In the genomic region with DNA sequence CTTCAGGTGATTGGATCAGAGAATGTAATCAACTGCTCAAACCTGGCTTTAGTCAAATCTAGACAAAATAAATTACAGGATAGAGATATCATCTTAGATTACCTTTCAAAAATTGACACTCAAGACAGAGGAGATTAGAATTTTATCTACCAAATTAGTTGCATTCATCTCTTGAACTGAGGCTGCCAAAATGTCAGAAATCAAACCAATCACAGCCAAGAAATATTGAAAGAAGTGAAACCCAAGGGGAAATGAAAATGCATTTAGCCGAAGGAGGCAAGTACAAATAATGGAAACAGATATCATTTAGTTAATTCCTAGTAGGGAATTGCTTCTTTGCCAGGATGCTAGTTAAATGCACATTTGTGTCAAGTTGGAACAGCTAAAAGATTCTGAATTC, we compare ENCODE assay signal across 28 cellular contexts.
"Had no signal": no experiment of that assay in that cellular context is flagged by ENCODE, and none has a peak within 500 bp of the region (broad histone marks: within the 10 kb centered on the region; RNA-seq: fewer than 3 reads in every experiment).

No MANE protein-coding gene starts in this region.

- H3K27me3 ChIP-seq: stomach, suprapubic skin, testis, thyroid gland, tibial artery, tibial nerve, transverse colon, upper lobe of left lung, upper lobe of right lung, uterus, vagina had no signal

- ATAC-seq: stimulated activated effector memory CD8-positive, alpha-beta T cell treated with anti-CD3 and anti-CD28 coated beads, Interleukin-12 subunit alpha, Interleukin-12 subunit beta, amount 100 ng/mL, for 72 hours; stimulated activated memory B cell treated with anti-CD40 and anti-IgM and Interleukin-4, amounts not matched to agents 10 μg/mL and 1 μg/mL and 100 μg/mL, for 72 hours; stimulated activated naive B cell treated with anti-CD40 and anti-IgM and Interleukin-4, amounts not matched to agents 10 μg/mL and 1 μg/mL and 100 μg/mL, for 72 hours; stimulated activated naive CD8-positive, alpha-beta T cell treated with anti-CD3 and anti-CD28 coated beads, Interleukin-15, amount 100 ng/mL, for 72 hours; stimulated activated naive CD8-positive, alpha-beta T cell treated with anti-CD3 and anti-CD28 coated beads, Interleukin-15, Interleukin-2, amounts not matched to agents 100 U/mL and 50 U/mL, for 24 hours; upper lobe of right lung had no signal

- H3K4me3 ChIP-seq: stomach, suprapubic skin, testis, thoracic aorta, thyroid gland, tibial artery, tibial nerve, transverse colon, upper lobe of left lung, upper lobe of right lung, uterus, vagina had no signal

- H3K27me3 Mint-ChIP-seq: stimulated activated memory B cell treated with anti-CD40 and anti-IgM and Interleukin-4, amounts not matched to agents 10 μg/mL and 1 μg/mL and 100 μg/mL, for 72 hours; stimulated activated naive B cell treated with anti-CD40 and anti-IgM and Interleukin-4, amounts not matched to agents 10 μg/mL and 1 μg/mL and 100 μg/mL, for 72 hours; stimulated activated naive CD8-positive, alpha-beta T cell treated with anti-CD3 and anti-CD28 coated beads, Interleukin-15, amount 100 ng/mL, for 72 hours; stimulated activated naive CD8-positive, alpha-beta T cell treated with anti-CD3 and anti-CD28 coated beads, Interleukin-15, Interleukin-2, amounts not matched to agents 100 ng/mL and 50 ng/mL, for 24 hours had no signal

- DNase-seq: stimulated activated CD4-positive, alpha-beta T cell treated with anti-CD3 and anti-CD28 coated beads, Interleukin-2, amount 100 ng/mL, for 48 hours; stimulated activated CD4-positive, alpha-beta T cell treated with anti-CD3 and anti-CD28 coated beads, Interleukin-4, amount 100 ng/mL, for 1 hour; stimulated activated CD4-positive, alpha-beta T cell treated with anti-CD3 and anti-CD28 coated beads, Interleukin-4, amount 100 ng/mL, for 24 hours; stimulated activated CD4-positive, alpha-beta T cell treated with anti-CD3 and anti-CD28 coated beads, Interleukin-4, amount 100 ng/mL, for 4 hours; stimulated activated CD8-positive, alpha-beta memory T cell treated with anti-CD3 and anti-CD28 coated beads, Interleukin-4, amount 100 ng/mL, for 48 hours; stimulated activated naive B cell treated with anti-CD40 and anti-IgM and Interleukin-4, amounts not matched to agents 10 μg/mL and 1 μg/mL and 100 μg/mL, for 72 hours; stimulated activated naive CD4-positive, alpha-beta T cell; stimulated activated naive CD4-positive, alpha-beta T cell treated with Interleukin-2 at 50 U/mL for 16 hours; stimulated activated naive CD8-positive, alpha-beta T cell treated with anti-CD3 and anti-CD28 coated beads, Interleukin-15, amount 100 ng/mL, for 72 hours; stimulated activated naive CD8-positive, alpha-beta T cell treated with anti-CD3 and anti-CD28 coated beads, Interleukin-15, Interleukin-2, amounts not matched to agents 100 U/mL and 50 U/mL, for 24 hours; stomach; substantia nigra; testis; thyroid gland; tibial artery; transverse colon; trophoblast cell; upper lobe of left lung; upper lobe of right lung; uterus had no signal

- H3K4me3 Mint-ChIP-seq: stimulated activated effector memory CD8-positive, alpha-beta T cell treated with anti-CD3 and anti-CD28 coated beads, Interleukin-12 subunit alpha, Interleukin-12 subunit beta, amount 100 ng/mL, for 72 hours; stimulated activated memory B cell treated with anti-CD40 and anti-IgM and Interleukin-4, amounts not matched to agents 10 μg/mL and 1 μg/mL and 100 μg/mL, for 72 hours; stimulated activated naive B cell treated with anti-CD40 and anti-IgM and Interleukin-4, amounts not matched to agents 10 μg/mL and 1 μg/mL and 100 μg/mL, for 72 hours; stimulated activated naive CD8-positive, alpha-beta T cell treated with anti-CD3 and anti-CD28 coated beads, Interleukin-15, amount 100 ng/mL, for 72 hours; stimulated activated naive CD8-positive, alpha-beta T cell treated with anti-CD3 and anti-CD28 coated beads, Interleukin-15, Interleukin-2, amounts not matched to agents 100 ng/mL and 50 ng/mL, for 24 hours; type B pancreatic cell had no signal

- H3K27ac Mint-ChIP-seq: stimulated activated effector memory CD8-positive, alpha-beta T cell treated with anti-CD3 and anti-CD28 coated beads, Interleukin-12 subunit alpha, Interleukin-12 subunit beta, amount 100 ng/mL, for 72 hours; stimulated activated memory B cell treated with anti-CD40 and anti-IgM and Interleukin-4, amounts not matched to agents 10 μg/mL and 1 μg/mL and 100 μg/mL, for 72 hours; stimulated activated naive B cell treated with anti-CD40 and anti-IgM and Interleukin-4, amounts not matched to agents 10 μg/mL and 1 μg/mL and 100 μg/mL, for 72 hours; stimulated activated naive CD8-positive, alpha-beta T cell treated with anti-CD3 and anti-CD28 coated beads, Interleukin-15, amount 100 ng/mL, for 72 hours; stimulated activated naive CD8-positive, alpha-beta T cell treated with anti-CD3 and anti-CD28 coated beads, Interleukin-15, Interleukin-2, amounts not matched to agents 100 ng/mL and 50 ng/mL, for 24 hours; type B pancreatic cell had no signal

- H3K4me1 Mint-ChIP-seq: stimulated activated effector memory CD8-positive, alpha-beta T cell treated with anti-CD3 and anti-CD28 coated beads, Interleukin-12 subunit alpha, Interleukin-12 subunit beta, amount 100 ng/mL, for 72 hours; stimulated activated memory B cell treated with anti-CD40 and anti-IgM and Interleukin-4, amounts not matched to agents 10 μg/mL and 1 μg/mL and 100 μg/mL, for 72 hours; stimulated activated naive B cell treated with anti-CD40 and anti-IgM and Interleukin-4, amounts not matched to agents 10 μg/mL and 1 μg/mL and 100 μg/mL, for 72 hours; stimulated activated naive CD8-positive, alpha-beta T cell treated with anti-CD3 and anti-CD28 coated beads, Interleukin-15, amount 100 ng/mL, for 72 hours had no signal

- H3K9me3 ChIP-seq: stomach, suprapubic skin, testis, thoracic aorta, thyroid gland, tibial artery, tibial nerve, transverse colon, upper lobe of left lung, upper lobe of right lung, uterus, vagina had no signal

- H3K27ac ChIP-seq: stomach, suprapubic skin, testis, thoracic aorta, thyroid gland, tibial artery, tibial nerve, transverse colon, upper lobe of left lung, upper lobe of right lung, uterus, vagina had no signal

- H3K36me3 Mint-ChIP-seq: stimulated activated effector memory CD8-positive, alpha-beta T cell treated with anti-CD3 and anti-CD28 coated beads, Interleukin-12 subunit alpha, Interleukin-12 subunit beta, amount 100 ng/mL, for 72 hours; stimulated activated memory B cell treated with anti-CD40 and anti-IgM and Interleukin-4, amounts not matched to agents 10 μg/mL and 1 μg/mL and 100 μg/mL, for 72 hours; stimulated activated naive B cell treated with anti-CD40 and anti-IgM and Interleukin-4, amounts not matched to agents 10 μg/mL and 1 μg/mL and 100 μg/mL, for 72 hours; type B pancreatic cell had no signal

- H3K36me3 ChIP-seq: stomach, suprapubic skin, thoracic aorta, thyroid gland, tibial artery, tibial nerve, transverse colon, upper lobe of left lung, upper lobe of right lung, uterus, vagina had no signal
